In genomic region chr12:123115409-123116111, GRCh38 we compare ENCODE assay signal across 8 cellular contexts. TPM values are rescaled to one million over a fixed set of nuclear protein-coding genes. Genes with fewer than 3 reads are reported as not detected.
DNase-seq lines count a peak whose midpoint lies in the region; ATAC-seq and TF ChIP-seq lines count a peak whose summit lies in the region.

No MANE protein-coding gene starts in this region.

- no peaks in the 10 kb centered on the region for H3K36me3 ChIP-seq in esophagus muscularis mucosa
- H3K36me3 ChIP-seq in ovary: no peaks in the 10 kb centered on the region
- no peaks in the 10 kb centered on the region for H3K36me3 ChIP-seq in Caco-2 (ENCODE audit: control insufficient read depth, insufficient read depth, low read length)

- H3K36me3 Mint-ChIP-seq in Caco-2 (ENCODE audit: insufficient read depth, unreplicated experiment): no peaks in the 10 kb centered on the region

- no peaks in the 10 kb centered on the region for H3K27me3 ChIP-seq in esophagus muscularis mucosa
- H3K27me3 ChIP-seq in ovary: no peaks in the 10 kb centered on the region
- H3K27me3 ChIP-seq in Caco-2 (replicated peaks; ENCODE audit: control insufficient read depth, insufficient read depth, low read length): no peaks in the 10 kb centered on the region

- H3K27me3 Mint-ChIP-seq in Caco-2 (ENCODE audit: insufficient read depth, unreplicated experiment): no peaks in the 10 kb centered on the region

- H3K27ac Mint-ChIP-seq in Caco-2 (ENCODE audit: unreplicated experiment): no peak overlapping the region

- H3K27ac ChIP-seq in esophagus muscularis mucosa (replicated peaks in 1 of 4) (peak overlapping the region; percentile 63 to 80 (median 75)), ovary (peak overlapping the region; percentile 53 to 89)

- H3K9me3 ChIP-seq in esophagus muscularis mucosa (no peaks in the 10 kb centered on the region), ovary (no peaks in the 10 kb centered on the region), Caco-2 (no peaks in the 10 kb centered on the region)

- no TSS peak for BruUV-seq in Caco-2 (replicated peaks; lab: Mats Ljungman, UMichigan)

- ATAC-seq in GM18873 (IDR thresholded peaks at IDR 0.05; ENCODE audit: low FRiP score, unreplicated experiment) (no peak), GM18517 (IDR thresholded peaks at IDR 0.05; ENCODE audit: unreplicated experiment) (no peak)

- TF ChIP-seq POLR2A in esophagus muscularis mucosa (IDR thresholded peaks at IDR 0.05; ENCODE audit: low read depth) (no peak), ovary (IDR thresholded peaks at IDR 0.05) (no peak)

- DNase-seq in ELR (ENCODE audit: low read depth) (peak; percentile 70), OCI-M1 (lab: John Stamatoyannopoulos, UW) (peak; percentile 22), esophagus muscularis mucosa (ENCODE audit: extremely low spot score) (no peak), ovary (peak; percentile 76 to 89 (median 77)), Caco-2 (no peak)
- DNase-seq in stimulated activated CD4-positive, alpha-beta T cell treated with anti-CD3 and anti-CD28 coated beads, Interleukin-1b, Interleukin-23, amount 100 ng/mL, for 48 hours: no peak

- H3K4me3 ChIP-seq in esophagus muscularis mucosa: no peak overlapping the region
- no peak overlapping the region for H3K4me3 ChIP-seq in ovary
- no peak overlapping the region for H3K4me3 ChIP-seq in Caco-2 (ENCODE audit: low read depth, low read length)

- whole genome bisulfite sequencing in esophagus muscularis mucosa: 38% methylated on average over 8 of the region's 8 CpGs
- WGBS in ovary, 3 donors: 11 to 16% (median 16%) methylated on average over 8 of the region's 8 CpGs

- intact Hi-C loops in esophagus muscularis mucosa (cut with DNase I) (no loop called here), ovary (cut with DNase I) (no loop called here), Caco-2 (cut with micrococcal nuclease; ENCODE audit: unreplicated experiment) (no loop called here)

- POLR2A ChIA-PET in Caco-2 (lab: Charles Lee): no interaction called here

- no peaks in the 10 kb centered on the region for H3K4me1 Mint-ChIP-seq in Caco-2 (ENCODE audit: low read depth, unreplicated experiment)

- H3K4me1 ChIP-seq in esophagus muscularis mucosa (peaks cover 64 to 88% (median 78%) of the 10 kb centered on the region in 4 donors), ovary (ENCODE audit: insufficient read depth) (peaks cover 65% of the 10 kb centered on the region), Caco-2 (no peaks in the 10 kb centered on the region)

- no peaks in the 10 kb centered on the region for H3K9me3 Mint-ChIP-seq in Caco-2 (ENCODE audit: unreplicated experiment)

- no peak for TF ChIP-seq CTCF in esophagus muscularis mucosa (IDR thresholded peaks at IDR 0.05)
- peak in 1 of 3 donors; percentile 3 for TF ChIP-seq CTCF in ovary (IDR thresholded peaks at IDR 0.05)
- TF ChIP-seq CTCF in Caco-2 (IDR thresholded peaks at IDR 0.05; ENCODE audit: insufficient read depth in 1 of 2, low read depth in 1 of 2, low read length in 1 of 2, severe bottlenecking in 1 of 2, unreplicated experiment in 1 of 2): no peak

- CTCF ChIA-PET in Caco-2 (lab: Charles Lee): interaction anchor here (0.5 kb wide), 1 partner anchor 125 kb away, joined by 3 read pairs; no protein-coding TSS in a partner anchor

- H3K4me3 Mint-ChIP-seq in Caco-2 (ENCODE audit: unreplicated experiment): no peak overlapping the region

- TF ChIP-seq EP300 in esophagus muscularis mucosa (IDR thresholded peaks at IDR 0.05) (no peak), ovary (IDR thresholded peaks at IDR 0.05) (no peak)

RNA-seq across cellular contexts. Expression of gene PITPNM2, which starts 35.3 kb away (rescaled TPM):
- total RNA-seq in esophagus muscularis mucosa: 10 to 100 TPM; 10.4 to 24.4 (median 13.3) TPM
- 10 to 100 TPM; 11.1 to 71.8 (median 38.2) TPM for total RNA-seq in ovary
- polyA plus RNA-seq in ovary: 10 to 100 TPM; 11.1 to 12.5 TPM
- total RNA-seq in Caco-2 (2022): 10.6 TPM in 2 replicates

Comparison
In these comparisons a context has a peak if more than half of its experiments do, and no peak if none do; other contexts are left out.
1. DNase-seq: peak in ELR (single experiment), OCI-M1 (single experiment) and ovary (5 of 5); none in esophagus muscularis mucosa (single experiment), Caco-2 (0 of 2) and stimulated activated CD4-positive, alpha-beta T cell treated with anti-CD3 and anti-CD28 coated beads, Interleukin-1b, Interleukin-23, amount 100 ng/mL, for 48 hours (single experiment).